ENCODE assay signal across 23 cellular contexts in the genomic region with DNA sequence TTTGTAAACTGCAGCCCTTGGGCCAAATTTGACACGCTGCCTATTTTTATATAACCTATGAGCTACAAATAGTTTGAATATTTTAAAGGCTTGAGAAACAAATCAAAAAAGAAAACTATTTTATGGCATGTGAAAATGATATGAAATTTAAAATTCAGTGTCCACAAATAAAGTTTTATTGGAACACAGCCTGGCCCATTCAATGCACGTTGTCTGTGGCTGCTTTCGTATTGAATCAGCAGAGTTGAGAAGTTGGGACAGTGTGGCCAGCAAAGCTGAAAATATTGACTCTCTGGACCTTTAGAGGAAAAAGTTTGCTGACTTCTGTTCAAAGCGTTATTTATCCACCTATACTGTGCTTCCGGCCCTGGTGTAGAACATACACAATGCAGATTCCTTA.
"Had no signal": no experiment of that assay in that cellular context is flagged by ENCODE, and none has a peak within 500 bp of the region (broad histone marks: within the 10 kb centered on the region; RNA-seq: fewer than 3 reads in every experiment).

No MANE protein-coding gene starts in this region.

- ATAC-seq: activated CD4-positive, alpha-beta T cell treated with anti-CD3 and anti-CD28 coated beads for 36 hours; activated T-helper 17 cell treated with anti-CD3 and anti-CD28 coated beads, Interleukin-2, amount 50 U/mL, for 72 hours; T-cell had no signal

- H3K27ac ChIP-seq: SK-N-MC, VCaP had no signal

- H3K27me3 Mint-ChIP-seq: activated CD4-positive, alpha-beta memory T cell treated with anti-CD3 and anti-CD28 coated beads, Interleukin-2, amount 10 ng/mL, durations not matched to agents 7 days and 5 days; activated T-helper 17 cell treated with anti-CD3 and anti-CD28 coated beads, Interleukin-2, amount 50 U/mL, for 72 hours; central memory CD8-positive, alpha-beta T cell had no signal

- H3K4me1 Mint-ChIP-seq: activated CD4-positive, alpha-beta memory T cell treated with anti-CD3 and anti-CD28 coated beads, Interleukin-2, amount 10 ng/mL, durations not matched to agents 7 days and 5 days; activated CD4-positive, alpha-beta T cell treated with anti-CD3 and anti-CD28 coated beads for 36 hours; activated T-helper 17 cell treated with anti-CD3 and anti-CD28 coated beads, Interleukin-2, amount 50 U/mL, for 72 hours; brain; central memory CD8-positive, alpha-beta T cell; T-cell had no signal

- DNase-seq: activated CD4-positive, alpha-beta memory T cell treated with anti-CD3 and anti-CD28 coated beads, Interleukin-2, amount 10 ng/mL, durations not matched to agents 7 days and 5 days; activated CD4-positive, alpha-beta T cell treated with anti-CD3 and anti-CD28 coated beads for 36 hours; activated CD4-positive, alpha-beta T cell treated with anti-CD3 and anti-CD28 coated beads, Interleukin-2, amount 50 U/mL, for 1 hour; activated gamma-delta T cell; activated naive CD4-positive, alpha-beta T cell treated with anti-CD3 and anti-CD28 coated beads for 36 hours; activated T-cell treated with anti-CD3 and anti-CD28 coated beads for 4 hours; activated T-cell treated with anti-CD3 and anti-CD28 coated beads, Interleukin-2, amount 50 U/mL, for 48 hours; amygdala; NCI-H1048; NCI-H146; NCI-H187 treated with DMSO at 0.1 percent for 48 hours; NCI-H2081 treated with DMSO at 0.1 percent for 48 hours; NCI-H2171; NCI-H526; T-cell; T-helper 2 cell; T1000 had no signal

- H3K36me3 Mint-ChIP-seq: activated naive CD8-positive, alpha-beta T cell; brain; T-cell had no signal

- H3K27ac Mint-ChIP-seq: activated CD4-positive, alpha-beta memory T cell treated with anti-CD3 and anti-CD28 coated beads, Interleukin-2, amount 10 ng/mL, durations not matched to agents 7 days and 5 days; activated CD4-positive, alpha-beta T cell treated with anti-CD3 and anti-CD28 coated beads for 36 hours; activated naive CD4-positive, alpha-beta T cell treated with anti-CD3 and anti-CD28 coated beads for 36 hours; activated naive CD8-positive, alpha-beta T cell; activated T-helper 17 cell treated with anti-CD3 and anti-CD28 coated beads, Interleukin-2, amount 50 U/mL, for 72 hours; T-cell had no signal

- H3K9me3 Mint-ChIP-seq: activated T-helper 17 cell treated with anti-CD3 and anti-CD28 coated beads, Interleukin-2, amount 50 U/mL, for 72 hours had no signal

- H3K4me3 Mint-ChIP-seq: activated CD4-positive, alpha-beta memory T cell treated with anti-CD3 and anti-CD28 coated beads, Interleukin-2, amount 10 ng/mL, durations not matched to agents 7 days and 5 days; activated CD4-positive, alpha-beta T cell treated with anti-CD3 and anti-CD28 coated beads for 36 hours; activated naive CD4-positive, alpha-beta T cell treated with anti-CD3 and anti-CD28 coated beads for 36 hours; activated naive CD8-positive, alpha-beta T cell; activated T-helper 17 cell treated with anti-CD3 and anti-CD28 coated beads, Interleukin-2, amount 50 U/mL, for 72 hours; brain; central memory CD8-positive, alpha-beta T cell; T-cell had no signal

- H3K4me3 ChIP-seq: SK-N-MC had no signal
